28 cellular contexts compared by ENCODE assay signal in genomic region chrX:19769467-19769866, GRCh38.
DNase-seq lines count a peak whose midpoint lies in the region; ATAC-seq and TF ChIP-seq lines count a peak whose summit lies in the region.
"Had no signal": no experiment of that assay in that cellular context is flagged by ENCODE, and none has a peak within 500 bp of the region (broad histone marks: within the 10 kb centered on the region; RNA-seq: fewer than 3 reads in every experiment).

No MANE protein-coding gene starts in this region.

- H3K27me3 ChIP-seq in CD4-positive, CD25-positive, alpha-beta regulatory T cell (ENCODE audit: control insufficient read depth, insufficient read depth, low read length): no peaks in the 10 kb centered on the region
- H3K27me3 ChIP-seq in adrenal gland: no peaks in the 10 kb centered on the region
- H3K27me3 ChIP-seq: colonic mucosa, Peyer's patch had no signal

- TF ChIP-seq CTCF in mesothelial cell of epicardium (IDR thresholded peaks at IDR 0.05; ENCODE audit: unreplicated experiment): no peak
- no peak for TF ChIP-seq CTCF in adrenal gland (IDR thresholded peaks at IDR 0.05)

- DNase-seq in activated CD4-positive, alpha-beta T cell treated with anti-CD3 and anti-CD28 coated beads for 36 hours: no peak
- DNase-seq in activated CD4-positive, alpha-beta T cell treated with anti-CD3 and anti-CD28 coated beads, Interleukin-2, amount 50 U/mL, for 4 hours: no peak
- no peak for DNase-seq in CD4-positive, CD25-positive, alpha-beta regulatory T cell
- DNase-seq in T-helper 17 cell (no peak), immature natural killer cell (no peak), mesothelial cell of epicardium (ENCODE audit: low spot score in 2 of 2, unreplicated experiment in 2 of 2) (no peak), adrenal gland (no peak)
- DNase-seq: 8988T; activated CD4-positive, alpha-beta T cell treated with anti-CD3 and anti-CD28 coated beads for 48 hours; activated CD8-positive, alpha-beta memory T cell treated with anti-CD3 and anti-CD28 coated beads, Interleukin-2, amount 50 U/mL, for 48 hours; activated gamma-delta T cell treated with Interleukin-2 at 50 U/mL for 16 hours; anterior cingulate cortex; colonic mucosa; effector CD4-positive, alpha-beta T cell; H7; hippocampal formation; left cardiac atrium; NCI-H1092; NCI-H1694; NCI-H82; pancreas; Peyer's patch; SHP77; stimulated activated naive B cell treated with anti-CD40 and anti-IgM and Interleukin-4, amounts not matched to agents 10 μg/mL and 1 μg/mL and 100 μg/mL, for 72 hours; T-helper 9 cell had no signal

- H3K27ac Mint-ChIP-seq in activated CD4-positive, alpha-beta T cell treated with anti-CD3 and anti-CD28 coated beads for 36 hours: peak overlapping the region; percentile 82
- H3K27ac Mint-ChIP-seq in CD4-positive, CD25-positive, alpha-beta regulatory T cell: peak overlapping the region in 2 of 3 donors; percentile 63 to 86
- H3K27ac Mint-ChIP-seq in T-helper 17 cell: peak overlapping the region; percentile 8
- peak overlapping the region in 5 of 6 donors; percentile 43 to 57 (median 51) for H3K27ac Mint-ChIP-seq in immature natural killer cell
- no peak overlapping the region for H3K27ac Mint-ChIP-seq in mesothelial cell of epicardium

- intact Hi-C loops in activated CD4-positive, alpha-beta T cell treated with anti-CD3 and anti-CD28 coated beads for 36 hours (cut with DNase I, micrococcal nuclease): loop anchor here in 1 of 2 experiments (2.0 kb wide), 2 partner anchors 15 to 21 kb away; no protein-coding TSS in a partner anchor
- intact Hi-C loops in adrenal gland (cut with DNase I): no loop called here

- peaks cover 68% of the 10 kb centered on the region for H3K4me1 Mint-ChIP-seq in activated CD4-positive, alpha-beta T cell treated with anti-CD3 and anti-CD28 coated beads for 36 hours
- peaks cover 23 to 75% (median 44%) of the 10 kb centered on the region in 4 donors for H3K4me1 Mint-ChIP-seq in CD4-positive, CD25-positive, alpha-beta regulatory T cell
- H3K4me1 Mint-ChIP-seq in T-helper 17 cell (peaks cover 36% of the 10 kb centered on the region), immature natural killer cell (peaks cover 65 to 72% of the 10 kb centered on the region in 2 donors), mesothelial cell of epicardium (peaks cover 17% of the 10 kb centered on the region)

- no peaks in the 10 kb centered on the region for H3K9me3 Mint-ChIP-seq in activated CD4-positive, alpha-beta T cell treated with anti-CD3 and anti-CD28 coated beads for 36 hours (ENCODE audit: low read depth)
- no peaks in the 10 kb centered on the region for H3K9me3 Mint-ChIP-seq in CD4-positive, CD25-positive, alpha-beta regulatory T cell
- H3K9me3 Mint-ChIP-seq in immature natural killer cell: no peaks in the 10 kb centered on the region
- peaks cover 20% of the 10 kb centered on the region for H3K9me3 Mint-ChIP-seq in mesothelial cell of epicardium

- H3K9me3 ChIP-seq in CD4-positive, CD25-positive, alpha-beta regulatory T cell (ENCODE audit: control insufficient read depth in 2 of 2, low read length in 2 of 2): no peaks in the 10 kb centered on the region
- H3K9me3 ChIP-seq in T-helper 17 cell (ENCODE audit: control insufficient read depth, low read length, poor library complexity, severe bottlenecking): no peaks in the 10 kb centered on the region
- H3K9me3 ChIP-seq in adrenal gland (replicated peaks in 1 of 3): no peaks in the 10 kb centered on the region
- H3K9me3 ChIP-seq: colonic mucosa, pancreas, Peyer's patch had no signal

- POLR2A ChIA-PET in activated CD4-positive, alpha-beta T cell treated with anti-CD3 and anti-CD28 coated beads for 36 hours (lab: Charles Lee): interaction anchor here (0.5 kb wide), 1 partner anchor 57 kb away, joined by 6 read pairs; no protein-coding TSS in a partner anchor

- CTCF ChIA-PET in activated CD4-positive, alpha-beta T cell treated with anti-CD3 and anti-CD28 coated beads for 36 hours (lab: Charles Lee): no interaction called here

- H3K36me3 ChIP-seq in CD4-positive, CD25-positive, alpha-beta regulatory T cell (ENCODE audit: control insufficient read depth, insufficient read depth, low read length): no peaks in the 10 kb centered on the region
- no peaks in the 10 kb centered on the region for H3K36me3 ChIP-seq in adrenal gland (replicated peaks in 1 of 2)
- H3K36me3 ChIP-seq: colonic mucosa, pancreas, Peyer's patch had no signal

- 51 to 84% (median 64%) methylated on average over 2 of the region's 2 CpGs for WGBS in adrenal gland, 4 donors

- no peaks in the 10 kb centered on the region for H3K27me3 Mint-ChIP-seq in activated CD4-positive, alpha-beta T cell treated with anti-CD3 and anti-CD28 coated beads for 36 hours
- H3K27me3 Mint-ChIP-seq in CD4-positive, CD25-positive, alpha-beta regulatory T cell: no peaks in the 10 kb centered on the region
- H3K27me3 Mint-ChIP-seq in T-helper 17 cell (no peaks in the 10 kb centered on the region), immature natural killer cell (ENCODE audit: low read depth in 3 of 3) (peaks cover 3 to 6% (median 4%) of the 10 kb centered on the region in 3 donors), mesothelial cell of epicardium (ENCODE audit: low read depth) (no peaks in the 10 kb centered on the region)
- H3K27me3 Mint-ChIP-seq: stimulated activated naive B cell treated with anti-CD40 and anti-IgM and Interleukin-4, amounts not matched to agents 10 μg/mL and 1 μg/mL and 100 μg/mL, for 72 hours had no signal

- no peak overlapping the region for H3K4me3 Mint-ChIP-seq in activated CD4-positive, alpha-beta T cell treated with anti-CD3 and anti-CD28 coated beads for 36 hours
- peak overlapping the region in 3 of 4 donors; percentile 11 to 72 (median 11) for H3K4me3 Mint-ChIP-seq in CD4-positive, CD25-positive, alpha-beta regulatory T cell
- H3K4me3 Mint-ChIP-seq in T-helper 17 cell (peak overlapping the region; percentile 63), immature natural killer cell (no peak overlapping the region), mesothelial cell of epicardium (no peak overlapping the region)
- H3K4me3 Mint-ChIP-seq: neural crest cell had no signal

- H3K36me3 Mint-ChIP-seq in activated CD4-positive, alpha-beta T cell treated with anti-CD3 and anti-CD28 coated beads for 36 hours (ENCODE audit: low read depth): peaks cover 12% of the 10 kb centered on the region
- peaks cover 7% of the 10 kb centered on the region for H3K36me3 Mint-ChIP-seq in CD4-positive, CD25-positive, alpha-beta regulatory T cell
- H3K36me3 Mint-ChIP-seq in T-helper 17 cell (ENCODE audit: low read depth): no peaks in the 10 kb centered on the region
- H3K36me3 Mint-ChIP-seq in immature natural killer cell: peaks cover 0 to 3% (median 0%) of the 10 kb centered on the region in 3 donors
- no peaks in the 10 kb centered on the region for H3K36me3 Mint-ChIP-seq in mesothelial cell of epicardium

- H3K27ac ChIP-seq in CD4-positive, CD25-positive, alpha-beta regulatory T cell (ENCODE audit: insufficient read depth, low read length, poor library complexity, severe bottlenecking): peak overlapping the region; percentile 33
- no peak overlapping the region for H3K27ac ChIP-seq in adrenal gland
- H3K27ac ChIP-seq: C4-2B, colonic mucosa, pancreas, Peyer's patch had no signal

- H3K4me1 ChIP-seq in CD4-positive, CD25-positive, alpha-beta regulatory T cell (ENCODE audit: control insufficient read depth, insufficient read depth, low read length, poor library complexity, severe bottlenecking): peaks cover 43% of the 10 kb centered on the region
- no peaks in the 10 kb centered on the region for H3K4me1 ChIP-seq in adrenal gland (replicated peaks in 1 of 2)
- H3K4me1 ChIP-seq: colonic mucosa, pancreas had no signal

- TF ChIP-seq POLR2A in adrenal gland (IDR thresholded peaks at IDR 0.05): no peak

- H3K4me3 ChIP-seq in CD4-positive, CD25-positive, alpha-beta regulatory T cell (ENCODE audit: low read depth, low read length): no peak overlapping the region
- H3K4me3 ChIP-seq in adrenal gland: no peak overlapping the region
- H3K4me3 ChIP-seq: colonic mucosa, pancreas, Peyer's patch had no signal

- ATAC-seq in activated CD4-positive, alpha-beta T cell treated with anti-CD3 and anti-CD28 coated beads for 36 hours: peak; percentile 39
- ATAC-seq in CD4-positive, CD25-positive, alpha-beta regulatory T cell (ENCODE audit: low read depth in 2 of 2): no peak
- ATAC-seq in T-helper 17 cell (no peak), GM21360 (IDR thresholded peaks at IDR 0.05; ENCODE audit: unreplicated experiment) (no peak)
- ATAC-seq: left cardiac atrium; pancreas; stimulated activated naive B cell treated with anti-CD40 and anti-IgM and Interleukin-4, amounts not matched to agents 10 μg/mL and 1 μg/mL and 100 μg/mL, for 72 hours had no signal

Comparison
In these comparisons a context has a peak if more than half of its experiments do, and no peak if none do; other contexts are left out.
1. H3K4me3 Mint-ChIP-seq: peak in CD4-positive, CD25-positive, alpha-beta regulatory T cell (3 of 4) and T-helper 17 cell (single experiment); none in activated CD4-positive, alpha-beta T cell treated with anti-CD3 and anti-CD28 coated beads for 36 hours (single experiment), immature natural killer cell (0 of 5) and mesothelial cell of epicardium (single experiment).